10 cellular contexts compared by ENCODE assay signal in the genomic region with DNA sequence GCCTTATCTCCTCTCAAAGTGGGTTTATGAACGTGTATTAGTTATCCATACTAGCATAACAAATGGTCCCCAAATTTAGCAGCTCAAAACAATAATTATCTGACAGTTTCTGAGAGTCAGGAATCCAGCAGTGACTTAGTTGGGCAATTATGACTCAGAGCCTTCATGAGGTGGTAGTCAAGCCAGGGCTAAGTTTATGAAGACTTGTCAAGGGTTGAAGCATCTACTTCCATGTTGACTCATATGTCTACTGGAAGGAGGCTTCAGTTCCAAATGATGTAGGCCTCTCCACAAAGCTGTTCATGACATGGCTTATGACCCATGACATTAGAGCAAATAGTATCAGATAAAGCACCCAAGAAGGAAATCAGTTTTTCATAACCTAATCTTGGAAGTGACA.
DNase-seq lines count a peak whose midpoint lies in the region; ATAC-seq, FAIRE-seq and TF ChIP-seq lines count a peak whose summit lies in the region.
"Had no signal": no experiment of that assay in that cellular context is flagged by ENCODE, and none has a peak within 500 bp of the region (broad histone marks: within the 10 kb centered on the region; RNA-seq: fewer than 3 reads in every experiment).

No MANE protein-coding gene starts in this region.

- H2BK5ac ChIP-seq in IMR-90 (ENCODE audit: low read depth, low read length, poor library complexity, severe bottlenecking) = no peak overlapping the region

- H3K27me3 ChIP-seq in IMR-90 (ENCODE audit: control insufficient read depth, insufficient read depth, low read length) = no peaks in the 10 kb centered on the region
- no peaks in the 10 kb centered on the region for H3K27me3 ChIP-seq in kidney epithelial cell (ENCODE audit: control insufficient read depth, insufficient read depth, low read length)
- H3K27me3 ChIP-seq: SJCRH30 had no signal

- peak; percentile 85 for FAIRE-seq in H54 (lab: Jason Lieb, UNC)

- dilution Hi-C loops in IMR-90 (cut with HindIII; ENCODE audit: low sequenced_read_pairs, unreplicated experiment) = no loop called here

- no peak overlapping the region for H4K8ac ChIP-seq in IMR-90 (ENCODE audit: low read depth in 2 of 2, low read length in 2 of 2)

- H3K9me1 ChIP-seq in IMR-90 (ENCODE audit: insufficient read depth, low read length) = no peaks in the 10 kb centered on the region

- CTCF ChIA-PET in IMR-90 (lab: Yijun Ruan, JAX) = no interaction called here

- no peak overlapping the region for H4K91ac ChIP-seq in IMR-90 (ENCODE audit: insufficient read depth, low read depth, low read length)

- H3K9ac ChIP-seq in IMR-90 (ENCODE audit: low read depth, low read length) = no peak overlapping the region

- intact Hi-C loops in IMR-90 (cut with micrococcal nuclease) = no loop called here

- H3K14ac ChIP-seq in IMR-90 (replicated peaks; ENCODE audit: low read depth, low read length) = no peak overlapping the region

- H2AK9ac ChIP-seq in IMR-90 (replicated peaks; ENCODE audit: low read depth, low read length, poor library complexity) = peak overlapping the region; percentile 18

- H2BK15ac ChIP-seq in IMR-90 (ENCODE audit: low read depth, low read length) = no peak overlapping the region

- DNase-seq in H54 (ENCODE audit: insufficient read length, low spot score) (no peak), IMR-90 (peak; percentile 73), kidney epithelial cell (ENCODE audit: low read depth) (peak; percentile 2), retina (no peak), ecto neural progenitor cell (ENCODE audit: low spot score) (no peak), NCI-H748 treated with DMSO at 0.1 percent for 48 hours (lab: John Stamatoyannopoulos, UW) (no peak)
- DNase-seq: H7, SJCRH30 had no signal

- H3K79me1 ChIP-seq in IMR-90 (ENCODE audit: low read depth in 1 of 2, low read length in 2 of 2) = no peaks in the 10 kb centered on the region

- no peak overlapping the region for H3K4me2 ChIP-seq in IMR-90 (ENCODE audit: low read depth, low read length)

- POLR2A ChIA-PET in IMR-90 (lab: Charles Lee; ENCODE audit: unreplicated experiment) = no interaction called here

- no peak overlapping the region for H3K4me3 ChIP-seq in IMR-90 (ENCODE audit: insufficient read depth, low read depth, low read length)
- no peak overlapping the region for H3K4me3 ChIP-seq in kidney epithelial cell (ENCODE audit: low read depth, low read length)
- H3K4me3 ChIP-seq: SJCRH30 had no signal

- no CpG with 5 or more reads among the region's 1 CpG for WGBS in IMR-90 (ENCODE audit: extremely low coverage in 2 of 2, insufficient read length in 1 of 2), 2 experiments

- H3K18ac ChIP-seq in IMR-90 (ENCODE audit: low read depth, low read length) = no peak overlapping the region

- ATAC-seq in GM18517 (IDR thresholded peaks at IDR 0.05; ENCODE audit: unreplicated experiment) (peak; percentile 75), IMR-90 (ENCODE audit: low read depth) (peak; percentile 75), HG02970 (IDR thresholded peaks at IDR 0.05; ENCODE audit: low FRiP score, unreplicated experiment) (no peak)

- no peak overlapping the region for H3K27ac ChIP-seq in IMR-90 (ENCODE audit: insufficient read depth, low read length)
- H3K27ac ChIP-seq: SJCRH30 had no signal

- no peaks in the 10 kb centered on the region for H3K36me3 ChIP-seq in IMR-90 (ENCODE audit: control insufficient read depth, insufficient read depth, low read length)
- H3K36me3 ChIP-seq in kidney epithelial cell (ENCODE audit: control insufficient read depth, insufficient read depth, low read length) = no peaks in the 10 kb centered on the region
- H3K36me3 ChIP-seq: SJCRH30 had no signal

- no peak for TF ChIP-seq POLR2A in H54 (IDR thresholded peaks at IDR 0.05; ENCODE audit: low read depth, low read length)
- no peak for TF ChIP-seq POLR2A in IMR-90 (IDR thresholded peaks at IDR 0.05; ENCODE audit: low read depth, low read length)

- TF ChIP-seq RAD21 in IMR-90 (IDR thresholded peaks at IDR 0.05; ENCODE audit: low read length) = no peak

- H4K20me1 ChIP-seq in IMR-90 (ENCODE audit: insufficient read depth, low read length) = no peaks in the 10 kb centered on the region

- no peak overlapping the region for H2BK120ac ChIP-seq in IMR-90 (ENCODE audit: low read depth, low read length)

- in situ Hi-C loops in IMR-90 (cut with MboI; ENCODE audit: low sequenced_read_pairs) = no loop called here

- no peak overlapping the region for H2BK20ac ChIP-seq in IMR-90 (ENCODE audit: low read depth, low read length)

- TF ChIP-seq CTCF in IMR-90 (conservative IDR thresholded peaks at IDR 0.05; ENCODE audit: low read depth, low read length) (no peak), kidney epithelial cell (IDR thresholded peaks at IDR 0.05; ENCODE audit: insufficient read depth, low read length, poor library complexity, severe bottlenecking) (no peak)

- H4K5ac ChIP-seq in IMR-90 (ENCODE audit: low read depth, low read length) = no peak overlapping the region

- no peak overlapping the region for H2AK5ac ChIP-seq in IMR-90 (ENCODE audit: low read depth, low read length)

- H2AFZ ChIP-seq in IMR-90 (replicated peaks; ENCODE audit: low read length, poor library complexity) = no peak overlapping the region

- peaks cover 2% of the 10 kb centered on the region; the same call in 1 of the 2 replicates for H3K4me1 ChIP-seq in IMR-90 (ENCODE audit: control insufficient read depth, insufficient read depth, low read length)
- H3K4me1 ChIP-seq: SJCRH30 had no signal

- H3K23ac ChIP-seq in IMR-90 (ENCODE audit: low read depth, low read length) = no peak overlapping the region

- no peaks in the 10 kb centered on the region for H3K9me3 ChIP-seq in IMR-90 (ENCODE audit: control insufficient read depth, insufficient read depth, low read length)
- H3K9me3 ChIP-seq: SJCRH30 had no signal

- BruUV-seq in IMR-90 (replicated peaks; lab: Mats Ljungman, UMichigan) = no TSS peak

- no peak overlapping the region for H3K56ac ChIP-seq in IMR-90 (ENCODE audit: extremely low read depth, insufficient read depth, low read length)

- H3K4ac ChIP-seq in IMR-90 (ENCODE audit: low read depth, low read length) = no peak overlapping the region

TF ChIP-seq in IMR-90, 13 proteins besides CTCF, POLR2A, EP300 and RAD21:
- peak; percentile 86 for TF ChIP-seq CEBPB (IDR thresholded peaks at IDR 0.05; ENCODE audit: low read depth, low read length)
- no peak for TF ChIP-seq RCOR1 (IDR thresholded peaks at IDR 0.05; ENCODE audit: insufficient replicate concordance, low read length)
- TF ChIP-seq BHLHE40 (IDR thresholded peaks at IDR 0.05; ENCODE audit: low read depth, low read length) = no peak
- TF ChIP-seq FOS (IDR thresholded peaks at IDR 0.05; ENCODE audit: low read depth, low read length) = peak; percentile 50
- no peak for TF ChIP-seq ELK1 (IDR thresholded peaks at IDR 0.05; ENCODE audit: borderline replicate concordance, low read depth, low read length)

Comparison
In these comparisons a context has a peak if more than half of its experiments do, and no peak if none do; other contexts are left out.
1. DNase-seq: peak in IMR-90 (single experiment) and kidney epithelial cell (single experiment); none in H54 (single experiment), retina (single experiment), ecto neural progenitor cell (single experiment) and NCI-H748 treated with DMSO at 0.1 percent for 48 hours (single experiment).